In the genomic region with DNA sequence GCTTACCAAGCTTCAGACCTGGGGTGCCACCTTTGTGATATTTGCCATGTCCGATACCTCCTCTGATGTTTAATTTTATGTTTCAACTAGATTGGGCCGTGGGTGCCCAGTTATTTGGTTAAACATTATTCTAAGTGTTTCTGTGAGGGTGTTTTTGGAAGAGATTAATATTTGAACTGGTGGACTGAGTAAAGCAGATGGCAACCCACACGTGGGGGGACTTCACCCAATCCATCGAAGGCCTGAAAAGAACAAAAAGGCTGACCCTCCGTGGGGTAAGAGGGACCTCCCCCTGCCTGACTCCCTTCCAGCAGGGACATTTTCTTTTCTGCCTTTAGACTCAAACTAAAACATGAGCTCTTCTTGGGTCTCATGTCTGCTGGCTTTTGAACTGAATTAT, we compare ENCODE assay signal across 24 cellular contexts. TPM values are rescaled to one million over a fixed set of nuclear protein-coding genes. Genes with fewer than 3 reads are reported as not detected.
DNase-seq lines count a peak whose midpoint lies in the region; ATAC-seq and TF ChIP-seq lines count a peak whose summit lies in the region.
"Had no signal": no experiment of that assay in that cellular context is flagged by ENCODE, and none has a peak within 500 bp of the region (broad histone marks: within the 10 kb centered on the region; RNA-seq: fewer than 3 reads in every experiment).

No MANE protein-coding gene starts in this region.

- peak overlapping the region in 1 of 3 donors; percentile 13 for H3K4me3 ChIP-seq in liver (ENCODE audit: low read depth in 1 of 3, low read length in 3 of 3)
- no peak overlapping the region for H3K4me3 ChIP-seq in lower leg skin (ENCODE audit: low read depth, poor library complexity, severe bottlenecking)
- H3K4me3 ChIP-seq: K562, SK-N-MC, thoracic aorta, vagina had no signal

- no peak for TF ChIP-seq RAD21 in liver (IDR thresholded peaks at IDR 0.05)

- H3K36me3 ChIP-seq in liver (ENCODE audit: control insufficient read depth in 4 of 4, insufficient read depth in 3 of 4, low read depth in 1 of 4, low read length in 3 of 4), result no peaks in the 10 kb centered on the region
- H3K36me3 ChIP-seq: brain microvascular endothelial cell, thoracic aorta, vagina had no signal

- TF ChIP-seq CTCF in natural killer cell (IDR thresholded peaks at IDR 0.05), result no peak
- no peak for TF ChIP-seq CTCF in liver (IDR thresholded peaks at IDR 0.05; ENCODE audit: low read depth, low read length, missing input control)
- TF ChIP-seq CTCF in lower leg skin (IDR thresholded peaks at IDR 0.05), result no peak

- H3K4me3 Mint-ChIP-seq in natural killer cell treated with Interleukin-12 subunit alpha and Interleukin-12 subunit beta and Interleukin-15 and Interleukin-18, amount 100 ng/mL, for 72 hours, result no peak overlapping the region
- no peak overlapping the region for H3K4me3 Mint-ChIP-seq in natural killer cell
- peak overlapping the region; percentile 41 for H3K4me3 Mint-ChIP-seq in activated T-helper 17 cell treated with anti-CD3 and anti-CD28 coated beads, Interleukin-2, amount 50 U/mL, for 72 hours
- H3K4me3 Mint-ChIP-seq: activated T-helper 1 cell treated with anti-CD3 and anti-CD28 coated beads, Interleukin-12 subunit alpha, Interleukin-12 subunit beta, Interleukin-2, Interleukin-4 antibody, amounts not matched to agents 30 ng/mL and 10 ng/mL and 1 ng/mL, durations not matched to agents 14 hours and 24 hours and 36 hours; H9 had no signal

- peaks cover 0 to 26% of the 10 kb centered on the region in 2 donors for H3K4me1 Mint-ChIP-seq in natural killer cell treated with Interleukin-12 subunit alpha and Interleukin-12 subunit beta and Interleukin-15 and Interleukin-18, amount 100 ng/mL, for 72 hours (ENCODE audit: low read depth in 2 of 2)
- H3K4me1 Mint-ChIP-seq in natural killer cell, result peaks cover 28 to 41% of the 10 kb centered on the region in 2 donors
- H3K4me1 Mint-ChIP-seq in activated T-helper 17 cell treated with anti-CD3 and anti-CD28 coated beads, Interleukin-2, amount 50 U/mL, for 72 hours, result peaks cover 30% of the 10 kb centered on the region
- H3K4me1 Mint-ChIP-seq: H9 had no signal

- ATAC-seq in natural killer cell treated with Interleukin-12 subunit alpha and Interleukin-12 subunit beta and Interleukin-15 and Interleukin-18, amount 100 ng/mL, for 72 hours, result no peak
- ATAC-seq in natural killer cell, result no peak
- no peak for ATAC-seq in activated T-helper 17 cell treated with anti-CD3 and anti-CD28 coated beads, Interleukin-2, amount 50 U/mL, for 72 hours (replicated peaks)
- ATAC-seq: K562 had no signal

- no peaks in the 10 kb centered on the region for H3K36me3 Mint-ChIP-seq in natural killer cell treated with Interleukin-12 subunit alpha and Interleukin-12 subunit beta and Interleukin-15 and Interleukin-18, amount 100 ng/mL, for 72 hours
- H3K36me3 Mint-ChIP-seq in natural killer cell, result no peaks in the 10 kb centered on the region
- H3K36me3 Mint-ChIP-seq in activated T-helper 17 cell treated with anti-CD3 and anti-CD28 coated beads, Interleukin-2, amount 50 U/mL, for 72 hours (ENCODE audit: low read depth), result peaks cover 6% of the 10 kb centered on the region
- H3K36me3 Mint-ChIP-seq: activated CD4-positive, alpha-beta memory T cell treated with anti-CD3 and anti-CD28 coated beads for 36 hours had no signal

- peak overlapping the region; percentile 6 to 21 for H3K27ac Mint-ChIP-seq in natural killer cell treated with Interleukin-12 subunit alpha and Interleukin-12 subunit beta and Interleukin-15 and Interleukin-18, amount 100 ng/mL, for 72 hours
- no peak overlapping the region for H3K27ac Mint-ChIP-seq in natural killer cell
- peak overlapping the region; percentile 21 for H3K27ac Mint-ChIP-seq in activated T-helper 17 cell treated with anti-CD3 and anti-CD28 coated beads, Interleukin-2, amount 50 U/mL, for 72 hours
- H3K27ac Mint-ChIP-seq: activated T-helper 1 cell treated with anti-CD3 and anti-CD28 coated beads, Interleukin-12 subunit alpha, Interleukin-12 subunit beta, Interleukin-2, Interleukin-4 antibody, amounts not matched to agents 30 ng/mL and 10 ng/mL and 1 ng/mL, durations not matched to agents 14 hours and 24 hours and 36 hours; H9 had no signal

- no peaks in the 10 kb centered on the region for H3K27me3 Mint-ChIP-seq in natural killer cell treated with Interleukin-12 subunit alpha and Interleukin-12 subunit beta and Interleukin-15 and Interleukin-18, amount 100 ng/mL, for 72 hours
- no peaks in the 10 kb centered on the region for H3K27me3 Mint-ChIP-seq in natural killer cell (ENCODE audit: low read depth in 2 of 2)
- no peaks in the 10 kb centered on the region for H3K27me3 Mint-ChIP-seq in activated T-helper 17 cell treated with anti-CD3 and anti-CD28 coated beads, Interleukin-2, amount 50 U/mL, for 72 hours
- H3K27me3 Mint-ChIP-seq: activated B cell treated with CpG ODN at 0.5 μM for 24 hours; activated CD4-positive, alpha-beta memory T cell treated with anti-CD3 and anti-CD28 coated beads for 36 hours had no signal

- peak overlapping the region in 1 of 2 donors; percentile 6 for H3K27ac ChIP-seq in liver (ENCODE audit: low read depth in 1 of 2, low read length in 2 of 2)
- H3K27ac ChIP-seq: brain microvascular endothelial cell, SK-N-MC, thoracic aorta, vagina had no signal

- 38% methylated on average over 5 of the region's 5 CpGs for WGBS in liver
- WGBS in lower leg skin, 2 donors, result 86 to 89% methylated on average over 5 of the region's 5 CpGs

- DNase-seq in natural killer cell treated with Interleukin-12 subunit alpha and Interleukin-12 subunit beta and Interleukin-15 and Interleukin-18, amount 100 ng/mL, for 72 hours (ENCODE audit: low spot score), result no peak
- DNase-seq in natural killer cell (no peak), NCI-H510A treated with DMSO at 0.1 percent for 48 hours (lab: John Stamatoyannopoulos, UW) (no peak), lower leg skin (ENCODE audit: low spot score in 2 of 2) (no peak), inferior parietal cortex (ENCODE audit: extremely low spot score) (no peak)
- DNase-seq: activated B cell treated with CpG ODN at 0.5 μM for 24 hours; activated CD4-positive, alpha-beta memory T cell treated with anti-CD3 and anti-CD28 coated beads for 36 hours; H9; MM.1S; NCI-H1417 treated with DMSO at 0.1 percent for 48 hours; NCI-H2107; NCI-H526; posterior cingulate gyrus; stimulated activated CD4-positive, alpha-beta T cell treated with anti-CD3 and anti-CD28 coated beads, Interleukin-1b, Interleukin-23, amount 100 ng/mL, for 48 hours; T-helper 9 cell had no signal

- peaks cover 7 to 16% (median 11%) of the 10 kb centered on the region in 4 donors for H3K4me1 ChIP-seq in liver (ENCODE audit: control insufficient read depth in 4 of 4, insufficient read depth in 4 of 4, low read length in 3 of 4)
- H3K4me1 ChIP-seq: vagina had no signal

- TF ChIP-seq POLR2A in lower leg skin (IDR thresholded peaks at IDR 0.05), result no peak

- H3K27me3 ChIP-seq in liver (ENCODE audit: control insufficient read depth in 4 of 4, insufficient read depth in 4 of 4, low read length in 3 of 4), result no peaks in the 10 kb centered on the region
- H3K27me3 ChIP-seq: brain microvascular endothelial cell, vagina had no signal

- no peak overlapping the region for H3K9ac ChIP-seq in liver (ENCODE audit: low read depth in 1 of 2, low read length in 2 of 2)

- intact Hi-C loops in natural killer cell (cut with micrococcal nuclease) (no loop called here), lower leg skin (cut with DNase I; ENCODE audit: low total_unique reads) (no loop called here)

- no peaks in the 10 kb centered on the region for H3K9me3 Mint-ChIP-seq in natural killer cell treated with Interleukin-12 subunit alpha and Interleukin-12 subunit beta and Interleukin-15 and Interleukin-18, amount 100 ng/mL, for 72 hours
- no peaks in the 10 kb centered on the region for H3K9me3 Mint-ChIP-seq in natural killer cell
- no peaks in the 10 kb centered on the region for H3K9me3 Mint-ChIP-seq in activated T-helper 17 cell treated with anti-CD3 and anti-CD28 coated beads, Interleukin-2, amount 50 U/mL, for 72 hours
- H3K9me3 Mint-ChIP-seq: activated B cell treated with CpG ODN at 0.5 μM for 24 hours; activated CD4-positive, alpha-beta memory T cell treated with anti-CD3 and anti-CD28 coated beads for 36 hours; activated T-helper 1 cell treated with anti-CD3 and anti-CD28 coated beads, Interleukin-12 subunit alpha, Interleukin-12 subunit beta, Interleukin-2, Interleukin-4 antibody, amounts not matched to agents 30 ng/mL and 10 ng/mL and 1 ng/mL, durations not matched to agents 14 hours and 24 hours and 36 hours; H9 had no signal

- H3K9me3 ChIP-seq in liver (ENCODE audit: control insufficient read depth in 4 of 4, low read length in 3 of 4), result no peaks in the 10 kb centered on the region
- H3K9me3 ChIP-seq: thoracic aorta, vagina had no signal

TF ChIP-seq in liver, 16 proteins besides CTCF, POLR2A, EP300 and RAD21 (continues in another document):
- TF ChIP-seq FOXA1 (IDR thresholded peaks at IDR 0.05), result no peak
- TF ChIP-seq RXRA (IDR thresholded peaks at IDR 0.05), result no peak

RNA-seq across cellular contexts. Expression of a gene that starts 11.7 kb away (rescaled TPM):
- 1 to 10 TPM in 1 of 2 donors, under 1 TPM in 1; 0.33 to 2.9 TPM for total RNA-seq in natural killer cell treated with Interleukin-12 subunit alpha and Interleukin-12 subunit beta and Interleukin-15 and Interleukin-18, amount 100 ng/mL, for 72 hours
- total RNA-seq in natural killer cell (10 to 100 TPM; 32.6 to 59.9 (median 56.8) TPM), liver (1 to 10 TPM; 1.1 to 2.9 TPM), lower leg skin (under 1 TPM; 0.10 to 0.51 (median 0.38) TPM)
- total RNA-seq in activated T-helper 17 cell treated with anti-CD3 and anti-CD28 coated beads, Interleukin-2, amount 50 U/mL, for 72 hours, result 1 to 10 TPM; 2.6 to 3.9 TPM
- polyA plus RNA-seq in liver, result 1 to 10 TPM; 1.0 to 1.5 TPM
- total RNA-seq: H9, skeletal muscle tissue had no signal
- polyA plus RNA-seq: K562 had no signal

Comparison
In these comparisons a context has a peak if more than half of its experiments do, and no peak if none do; other contexts are left out.
1. H3K27ac Mint-ChIP-seq: peak in natural killer cell treated with Interleukin-12 subunit alpha and Interleukin-12 subunit beta and Interleukin-15 and Interleukin-18, amount 100 ng/mL, for 72 hours (2 of 2) and activated T-helper 17 cell treated with anti-CD3 and anti-CD28 coated beads, Interleukin-2, amount 50 U/mL, for 72 hours (single experiment); none in natural killer cell (0 of 2).
2. RNA of a gene that starts 11.7 kb away (total RNA-seq): 32.6 to 59.9 TPM in natural killer cell; 2.6 to 3.9 TPM in activated T-helper 17 cell treated with anti-CD3 and anti-CD28 coated beads, Interleukin-2, amount 50 U/mL, for 72 hours, 1.1 to 2.9 TPM in liver, 0.33 to 2.9 TPM in natural killer cell treated with Interleukin-12 subunit alpha and Interleukin-12 subunit beta and Interleukin-15 and Interleukin-18, amount 100 ng/mL, for 72 hours and 0.10 to 0.51 TPM in lower leg skin; every median in the first group is over 4 times any median in the second.